In the genomic region with DNA sequence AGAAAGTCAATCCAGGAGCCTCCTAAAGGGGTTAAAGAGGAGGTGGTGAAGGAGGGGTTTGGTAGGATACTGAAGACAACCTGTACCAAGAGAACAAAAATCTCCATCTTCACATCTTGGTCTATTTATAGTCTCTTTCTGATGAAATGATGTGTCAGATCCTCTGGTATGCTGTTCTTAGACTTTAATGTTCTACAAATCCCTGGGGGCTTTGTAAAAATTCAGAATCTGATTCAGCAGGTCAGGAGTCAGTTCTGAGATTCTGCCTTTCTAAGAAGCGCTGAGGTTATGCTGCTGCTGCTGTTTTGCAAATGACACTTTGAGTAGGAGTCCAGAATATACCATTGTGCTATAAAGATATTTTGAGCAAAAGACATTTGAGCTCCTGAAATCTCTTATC, we compare ENCODE assay signal across 21 cellular contexts.
A peak's percentile ranks its signal among the peaks of the same experiment; 100 is the strongest.
DNase-seq lines count a peak whose midpoint lies in the region; TF ChIP-seq lines count a peak whose summit lies in the region.
"Had no signal": no experiment of that assay in that cellular context is flagged by ENCODE, and none has a peak within 500 bp of the region (broad histone marks: within the 10 kb centered on the region; RNA-seq: fewer than 3 reads in every experiment).

No MANE protein-coding gene starts in this region.

- no peak overlapping the region for H2AFZ ChIP-seq in GM23248

- BruUV-seq in A673 (replicated peaks; lab: Mats Ljungman, UMichigan), result no TSS peak

- H3F3A ChIP-seq in GM23248 (ENCODE audit: insufficient read depth), result peaks cover 32% of the 10 kb centered on the region

- H3K36me3 ChIP-seq in A673 (ENCODE audit: insufficient read depth, low read length, poor library complexity, severe bottlenecking), result no peaks in the 10 kb centered on the region
- no peaks in the 10 kb centered on the region for H3K36me3 ChIP-seq in GM23248 (ENCODE audit: low read depth)
- H3K36me3 ChIP-seq in thyroid gland, result no peaks in the 10 kb centered on the region
- H3K36me3 ChIP-seq in stomach, result no peaks in the 10 kb centered on the region
- H3K36me3 ChIP-seq: vagina had no signal

- peak overlapping the region; percentile 28 for H3K4me2 ChIP-seq in GM23248 (ENCODE audit: unreplicated experiment)

- CTCF ChIA-PET in A673 (lab: Charles Lee), result no interaction called here
- CTCF ChIA-PET in activated CD4-positive, alpha-beta memory T cell treated with anti-CD3 and anti-CD28 coated beads, Interleukin-2, amount 10 ng/mL, durations not matched to agents 7 days and 5 days (lab: Charles Lee), result no interaction called here

- H3K36me3 Mint-ChIP-seq in chondrocyte (ENCODE audit: low read depth), result no peaks in the 10 kb centered on the region
- no peaks in the 10 kb centered on the region for H3K36me3 Mint-ChIP-seq in activated CD4-positive, alpha-beta memory T cell treated with anti-CD3 and anti-CD28 coated beads, Interleukin-2, amount 10 ng/mL, durations not matched to agents 7 days and 5 days (ENCODE audit: low read depth)
- H3K36me3 Mint-ChIP-seq: CD4-positive, CD25-positive, alpha-beta regulatory T cell had no signal

- no peaks in the 10 kb centered on the region for H3K27me3 ChIP-seq in A673 (replicated peaks; ENCODE audit: insufficient read depth, low read depth, low read length, poor library complexity)
- no peaks in the 10 kb centered on the region for H3K27me3 ChIP-seq in GM23248 (replicated peaks; ENCODE audit: insufficient read depth)
- H3K27me3 ChIP-seq in thyroid gland, result no peaks in the 10 kb centered on the region
- H3K27me3 ChIP-seq in stomach, result no peaks in the 10 kb centered on the region
- H3K27me3 ChIP-seq: vagina had no signal

- no peak for TF ChIP-seq POLR2A in thyroid gland (IDR thresholded peaks at IDR 0.05)
- TF ChIP-seq POLR2A in stomach (IDR thresholded peaks at IDR 0.05), result no peak

- no peak overlapping the region for H3K4me3 Mint-ChIP-seq in chondrocyte (ENCODE audit: unreplicated experiment)
- no peak overlapping the region for H3K4me3 Mint-ChIP-seq in activated CD4-positive, alpha-beta memory T cell treated with anti-CD3 and anti-CD28 coated beads, Interleukin-2, amount 10 ng/mL, durations not matched to agents 7 days and 5 days
- H3K4me3 Mint-ChIP-seq: CD4-positive, CD25-positive, alpha-beta regulatory T cell; nephron had no signal

- POLR2A ChIA-PET in A673 (lab: Charles Lee; ENCODE audit: low non-redundant PET), result no interaction called here
- POLR2A ChIA-PET in activated CD4-positive, alpha-beta memory T cell treated with anti-CD3 and anti-CD28 coated beads, Interleukin-2, amount 10 ng/mL, durations not matched to agents 7 days and 5 days (lab: Charles Lee), result no interaction called here

- no peak for TF ChIP-seq EP300 in stomach (IDR thresholded peaks at IDR 0.05)

- H3K27ac ChIP-seq in A673 (ENCODE audit: low read depth, low read length, poor library complexity, severe bottlenecking) (peak overlapping the region; percentile 90), GM23248 (peak overlapping the region; percentile 33), thyroid gland (no peak overlapping the region), stomach (no peak overlapping the region)
- H3K27ac ChIP-seq: vagina had no signal

- TF ChIP-seq CTCF in A673 (conservative IDR thresholded peaks at IDR 0.05; ENCODE audit: low read depth, low read length) (no peak), chondrocyte (IDR thresholded peaks at IDR 0.05) (no peak), thyroid gland (IDR thresholded peaks at IDR 0.05) (no peak), stomach (IDR thresholded peaks at IDR 0.05) (no peak)

- H3K4me3 ChIP-seq in A673 (ENCODE audit: low read depth, low read length, poor library complexity, severe bottlenecking) (no peak overlapping the region), GM23248 (no peak overlapping the region), thyroid gland (replicated peaks in 1 of 3) (no peak overlapping the region), stomach (no peak overlapping the region)
- H3K4me3 ChIP-seq: vagina had no signal

- DNase-seq in A673 (ENCODE audit: low spot score), result peak; percentile 52
- DNase-seq in GM23248, result peak; percentile 81
- no peak for DNase-seq in chondrocyte (ENCODE audit: low spot score)
- DNase-seq in hepatic stellate cell (ENCODE audit: low spot score), result peak; percentile 5
- no peak for DNase-seq in thyroid gland
- no peak for DNase-seq in activated CD4-positive, alpha-beta memory T cell treated with anti-CD3 and anti-CD28 coated beads, Interleukin-2, amount 10 ng/mL, durations not matched to agents 7 days and 5 days
- DNase-seq in stomach, result no peak
- no peak for DNase-seq in stimulated activated naive CD4-positive, alpha-beta T cell treated with Interleukin-2 at 50 U/mL for 16 hours (lab: John Stamatoyannopoulos, UW)
- DNase-seq: activated CD4-positive, alpha-beta T cell treated with anti-CD3 and anti-CD28 coated beads for 1 hour; activated effector memory CD4-positive, alpha-beta T cell treated with anti-CD3 and anti-CD28 coated beads, Interleukin-2, amount 50 U/mL, for 16 hours; amniotic stem cell; CD4-positive, CD25-positive, alpha-beta regulatory T cell; effector memory CD4-positive, alpha-beta T cell; KG1; mesendoderm; NCI-H1092 treated with DMSO at 0.1 percent for 48 hours; NCI-H2081 treated with DMSO at 0.1 percent for 48 hours; substantia nigra; SW 1271 had no signal

- peaks cover 29% of the 10 kb centered on the region for H3K9me3 Mint-ChIP-seq in chondrocyte (ENCODE audit: low read depth)
- no peaks in the 10 kb centered on the region for H3K9me3 Mint-ChIP-seq in activated CD4-positive, alpha-beta memory T cell treated with anti-CD3 and anti-CD28 coated beads, Interleukin-2, amount 10 ng/mL, durations not matched to agents 7 days and 5 days

- no peaks in the 10 kb centered on the region for H3K9me2 ChIP-seq in GM23248 (ENCODE audit: insufficient read depth)

- H3K9me3 ChIP-seq in A673 (ENCODE audit: low read depth, low read length, poor library complexity, severe bottlenecking) (no peaks in the 10 kb centered on the region), GM23248 (ENCODE audit: low read depth) (no peaks in the 10 kb centered on the region), thyroid gland (no peaks in the 10 kb centered on the region), stomach (no peaks in the 10 kb centered on the region)
- H3K9me3 ChIP-seq: vagina had no signal

- no peaks in the 10 kb centered on the region for H3K27me3 Mint-ChIP-seq in chondrocyte (ENCODE audit: low read depth)
- no peaks in the 10 kb centered on the region for H3K27me3 Mint-ChIP-seq in activated CD4-positive, alpha-beta memory T cell treated with anti-CD3 and anti-CD28 coated beads, Interleukin-2, amount 10 ng/mL, durations not matched to agents 7 days and 5 days
- H3K27me3 Mint-ChIP-seq: CD4-positive, CD25-positive, alpha-beta regulatory T cell had no signal

- H3K79me2 ChIP-seq in GM23248 (ENCODE audit: insufficient read depth), result no peaks in the 10 kb centered on the region

- H3K4me1 ChIP-seq in A673 (ENCODE audit: insufficient read depth, low read length, poor library complexity, severe bottlenecking) (peaks cover 42% of the 10 kb centered on the region), GM23248 (ENCODE audit: insufficient read depth) (peaks cover 40% of the 10 kb centered on the region), thyroid gland (no peaks in the 10 kb centered on the region), stomach (no peaks in the 10 kb centered on the region)
- H3K4me1 ChIP-seq: vagina had no signal

- H4K20me1 ChIP-seq in GM23248 (ENCODE audit: insufficient read depth), result no peaks in the 10 kb centered on the region

- 33 to 41% methylated on average over 1 of the region's 1 CpG for WGBS in GM23248 (ENCODE audit: low coverage in 1 of 2, low lambda C conversion rate in 2 of 2, missing lambda C conversion rate in 2 of 2), 2 experiments
- 75 to 88% methylated on average over 1 of the region's 1 CpG for WGBS in thyroid gland, 2 donors
- WGBS in stomach, 5 donors, result 62 to 100% (median 90%) methylated on average over 1 of the region's 1 CpG

- no peak overlapping the region for H3K9ac ChIP-seq in GM23248

- intact Hi-C loops in A673 (cut with micrococcal nuclease; ENCODE audit: unreplicated experiment) (no loop called here), thyroid gland (cut with DNase I) (no loop called here), stomach (cut with DNase I; ENCODE audit: low total_unique reads) (no loop called here)

- H3K27ac Mint-ChIP-seq in chondrocyte (ENCODE audit: unreplicated experiment), result peak overlapping the region; percentile 20
- H3K27ac Mint-ChIP-seq in activated CD4-positive, alpha-beta memory T cell treated with anti-CD3 and anti-CD28 coated beads, Interleukin-2, amount 10 ng/mL, durations not matched to agents 7 days and 5 days, result no peak overlapping the region
- H3K27ac Mint-ChIP-seq: nephron had no signal

- in situ Hi-C loops in GM23248 (cut with MboI), result no loop called here

- H3K4me1 Mint-ChIP-seq in chondrocyte (ENCODE audit: low read depth), result peaks cover 9% of the 10 kb centered on the region
- H3K4me1 Mint-ChIP-seq in activated CD4-positive, alpha-beta memory T cell treated with anti-CD3 and anti-CD28 coated beads, Interleukin-2, amount 10 ng/mL, durations not matched to agents 7 days and 5 days, result no peaks in the 10 kb centered on the region
- H3K4me1 Mint-ChIP-seq: CD4-positive, CD25-positive, alpha-beta regulatory T cell had no signal

Comparison
In these comparisons a context has a peak if more than half of its experiments do, and no peak if none do; other contexts are left out.
1. DNase-seq: peak in A673 (single experiment), GM23248 (single experiment) and hepatic stellate cell (single experiment); none in chondrocyte (single experiment), thyroid gland (0 of 2), activated CD4-positive, alpha-beta memory T cell treated with anti-CD3 and anti-CD28 coated beads, Interleukin-2, amount 10 ng/mL, durations not matched to agents 7 days and 5 days (single experiment), stomach (single experiment) and stimulated activated naive CD4-positive, alpha-beta T cell treated with Interleukin-2 at 50 U/mL for 16 hours (single experiment).
2. H3K27ac ChIP-seq: peak in A673 (single experiment) and GM23248 (single experiment); none in thyroid gland (0 of 3) and stomach (0 of 5).